In the genomic region with DNA sequence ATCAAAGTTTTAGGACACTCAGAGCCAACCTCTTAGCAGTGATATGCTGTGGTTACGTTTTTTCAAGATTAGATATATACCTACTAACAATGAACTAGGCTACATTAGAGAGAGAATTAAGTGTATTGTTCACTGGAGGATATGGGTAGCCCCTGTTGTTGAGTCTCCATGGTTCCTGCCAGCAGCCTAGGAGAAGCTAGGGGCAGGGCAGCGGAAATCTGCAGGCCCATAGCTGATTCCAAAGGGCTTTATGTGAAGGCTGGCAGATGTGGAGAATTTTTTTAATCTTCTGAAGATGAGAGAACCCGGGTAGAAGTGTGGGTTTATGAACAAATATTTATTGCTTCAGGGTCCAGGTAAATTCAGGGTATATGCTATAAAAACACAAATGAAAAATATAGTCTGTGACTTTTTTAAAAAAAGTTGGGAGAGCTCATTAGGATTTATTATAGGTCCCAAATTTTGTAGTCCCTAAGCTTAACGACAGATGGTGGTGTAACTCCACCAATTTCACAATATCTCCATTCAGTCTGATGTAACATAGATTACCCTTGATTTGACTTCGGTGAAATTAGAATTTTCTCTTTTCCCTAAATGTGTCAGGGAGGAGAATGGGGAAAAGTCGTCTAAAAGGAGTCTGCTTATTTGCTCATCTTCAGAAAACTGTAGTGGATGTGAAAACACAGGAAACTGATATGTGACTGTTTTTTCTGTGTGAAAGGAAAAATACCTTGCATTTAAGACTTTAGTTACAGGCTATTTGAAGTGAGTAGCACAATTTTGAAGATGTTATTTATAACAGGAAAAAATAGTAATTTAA, we compare ENCODE assay signal across 8 cellular contexts.
A peak's percentile ranks its signal among the peaks of the same experiment; 100 is the strongest.
DNase-seq lines count a peak whose midpoint lies in the region; ATAC-seq, FAIRE-seq and TF ChIP-seq lines count a peak whose summit lies in the region.

No MANE protein-coding gene starts in this region.

- intact Hi-C loops in Caco-2 (cut with micrococcal nuclease; ENCODE audit: unreplicated experiment): loop anchor here (1.0 to 10.0 kb wide), 6 partner anchors 128 to 1773 kb away; no protein-coding TSS in a partner anchor

- CTCF ChIA-PET in Caco-2 (lab: Charles Lee): interaction anchor here (0.6 to 1.2 kb wide), 5 partner anchors 59 to 582 kb away, joined by 3 to 34 read pairs (median 5); no protein-coding TSS in a partner anchor

- H3K4me1 Mint-ChIP-seq in Caco-2 (ENCODE audit: low read depth, unreplicated experiment) (peaks cover 6% of the 10 kb centered on the region), neural progenitor cell (peaks cover 23% of the 10 kb centered on the region)

- H3F3A ChIP-seq in neural progenitor cell (ENCODE audit: low read depth): peaks cover 10% of the 10 kb centered on the region

- H3K4me1 ChIP-seq in Caco-2: peaks cover 5% of the 10 kb centered on the region; the same call in 1 of the 2 replicates
- peaks cover 10% of the 10 kb centered on the region for H3K4me1 ChIP-seq in neural progenitor cell

- H3K4me2 ChIP-seq in neural progenitor cell: no peak overlapping the region

- H3K36me3 ChIP-seq in Caco-2 (ENCODE audit: control insufficient read depth, insufficient read depth, low read length) (no peaks in the 10 kb centered on the region), neural progenitor cell (no peaks in the 10 kb centered on the region)

- peak in 1 of 2 experiments; percentile 41 for DNase-seq in Caco-2
- DNase-seq in HL-60 (ENCODE audit: low read depth in 1 of 2, low spot score in 1 of 2): peak in 1 of 2 experiments; percentile 32
- peak; percentile 79 for DNase-seq in OCI-M2 (lab: John Stamatoyannopoulos, UW; ENCODE audit: unreplicated experiment)
- peak; percentile 47 for DNase-seq in neural progenitor cell (ENCODE audit: low spot score)
- DNase-seq in KG1 (lab: John Stamatoyannopoulos, UW): no peak
- no peak for DNase-seq in islet precursor cell

- TF ChIP-seq CTCF in Caco-2 (IDR thresholded peaks at IDR 0.05; ENCODE audit: insufficient read depth in 1 of 2, low read depth in 1 of 2, low read length in 1 of 2, severe bottlenecking in 1 of 2, unreplicated experiment in 1 of 2): peak; percentile 46 to 61
- peak; percentile 25 for TF ChIP-seq CTCF in HL-60 (IDR thresholded peaks at IDR 0.05; ENCODE audit: insufficient read depth, low read length)
- TF ChIP-seq CTCF in neural progenitor cell (IDR thresholded peaks at IDR 0.05): peak; percentile 75

- H3K9me3 ChIP-seq in Caco-2 (no peaks in the 10 kb centered on the region), neural progenitor cell (ENCODE audit: low read depth) (no peaks in the 10 kb centered on the region)

- BruUV-seq in Caco-2 (replicated peaks; lab: Mats Ljungman, UMichigan): no TSS peak

- H3K9ac ChIP-seq in neural progenitor cell: no peak overlapping the region

- H3K36me3 Mint-ChIP-seq in Caco-2 (ENCODE audit: insufficient read depth, unreplicated experiment) (no peaks in the 10 kb centered on the region), neural progenitor cell (no peaks in the 10 kb centered on the region)

- POLR2A ChIA-PET in Caco-2 (lab: Charles Lee): interaction anchor here (0.6 kb wide), 2 partner anchors 131 to 491 kb away, joined by 3 to 7 read pairs; no protein-coding TSS in a partner anchor

- H3K27ac ChIP-seq in HL-60 (replicated peaks) (no peak overlapping the region), neural progenitor cell (no peak overlapping the region)

- FAIRE-seq in endometrium (lab: Jason Lieb, UNC): peak; percentile 86

- H3K79me2 ChIP-seq in neural progenitor cell (ENCODE audit: low read depth): no peaks in the 10 kb centered on the region

- H3K4me3 ChIP-seq in Caco-2 (ENCODE audit: low read depth, low read length): no peak overlapping the region
- no peak overlapping the region for H3K4me3 ChIP-seq in HL-60 (replicated peaks; ENCODE audit: insufficient read depth, low read length)
- peak overlapping the region; percentile 58 for H3K4me3 ChIP-seq in neural progenitor cell

- no peak for ATAC-seq in GM21723 (IDR thresholded peaks at IDR 0.05; ENCODE audit: unreplicated experiment)

- H3K27me3 Mint-ChIP-seq in Caco-2 (ENCODE audit: insufficient read depth, unreplicated experiment) (peaks cover 33% of the 10 kb centered on the region), neural progenitor cell (ENCODE audit: insufficient read depth, low read depth) (peaks cover 23% of the 10 kb centered on the region)

- H3K27ac Mint-ChIP-seq in Caco-2 (ENCODE audit: unreplicated experiment) (no peak overlapping the region), neural progenitor cell (no peak overlapping the region)

- peaks cover 23% of the 10 kb centered on the region for H4K20me1 ChIP-seq in neural progenitor cell (ENCODE audit: low read depth)

- H3K27me3 ChIP-seq in Caco-2 (replicated peaks; ENCODE audit: control insufficient read depth, insufficient read depth, low read length) (peaks cover 11% of the 10 kb centered on the region), HL-60 (ENCODE audit: insufficient read depth, poor library complexity, severe bottlenecking) (peaks cover 46% of the 10 kb centered on the region), neural progenitor cell (peaks cover 82% of the 10 kb centered on the region)

- no peak overlapping the region for H2AFZ ChIP-seq in neural progenitor cell (replicated peaks)

- H3K9me3 Mint-ChIP-seq in Caco-2 (ENCODE audit: unreplicated experiment): no peaks in the 10 kb centered on the region
- no peaks in the 10 kb centered on the region for H3K9me3 Mint-ChIP-seq in neural progenitor cell

- H3K4me3 Mint-ChIP-seq in Caco-2 (ENCODE audit: unreplicated experiment) (no peak overlapping the region), neural progenitor cell (peak overlapping the region; percentile 85)

Comparison
In these comparisons a context has a peak if more than half of its experiments do, and no peak if none do; other contexts are left out.
1. DNase-seq: peak in OCI-M2 (single experiment) and neural progenitor cell (single experiment); none in KG1 (single experiment) and islet precursor cell (single experiment).
2. CTCF ChIP-seq: peak in every context shown above with its lines; median percentile 75 in neural progenitor cell; 54 in Caco-2; 25 in HL-60.